Comparison of ENCODE assay signal across 8 cellular contexts in the genomic region with DNA sequence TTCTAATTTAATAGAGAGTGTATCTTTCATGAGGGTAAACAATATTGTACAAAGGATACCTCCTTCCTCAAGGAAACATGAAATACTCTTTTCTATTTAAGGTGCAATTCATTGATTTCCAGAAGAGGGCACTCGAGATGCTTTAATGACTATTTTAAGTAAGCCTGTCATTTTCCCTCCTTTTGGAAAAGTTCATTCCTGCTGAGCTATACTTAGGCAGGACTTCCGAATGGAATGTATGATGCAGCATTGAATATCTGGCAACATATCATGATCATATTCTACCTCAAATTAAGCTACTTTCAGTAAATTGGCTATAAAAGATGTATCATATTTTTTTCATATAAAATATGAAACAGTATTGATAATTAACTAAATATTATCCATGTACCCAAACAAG. TPM values are rescaled to one million over a fixed set of nuclear protein-coding genes. Genes with fewer than 3 reads are reported as not detected.
DNase-seq lines count a peak whose midpoint lies in the region; ATAC-seq and TF ChIP-seq lines count a peak whose summit lies in the region.

No MANE protein-coding gene starts in this region.

- peak; percentile 51 for TF ChIP-seq CTCF in brain microvascular endothelial cell (IDR thresholded peaks at IDR 0.05; ENCODE audit: low read depth, low read length, missing control alignments)
- peak; percentile 61 to 77 (median 68) for TF ChIP-seq CTCF in uterus (IDR thresholded peaks at IDR 0.05)

- no peaks in the 10 kb centered on the region for H3K9me3 ChIP-seq in uterus

- no peak overlapping the region for H3K27ac ChIP-seq in brain microvascular endothelial cell
- no peak overlapping the region for H3K27ac ChIP-seq in uterus

- H3K27me3 ChIP-seq in brain microvascular endothelial cell (replicated peaks) (no peaks in the 10 kb centered on the region), uterus (no peaks in the 10 kb centered on the region)

- no peaks in the 10 kb centered on the region for H3K4me1 ChIP-seq in uterus

- intact Hi-C loops in uterus (cut with DNase I; ENCODE audit: low total_unique reads) = loop anchor here (10.0 kb wide), 1 partner anchor 217 kb away; no protein-coding TSS in a partner anchor

- TF ChIP-seq POLR2A in uterus (IDR thresholded peaks at IDR 0.05) = no peak

- H3K4me3 ChIP-seq in brain microvascular endothelial cell (ENCODE audit: low read depth, low read length) (no peak overlapping the region), uterus (no peak overlapping the region)

- DNase-seq in NOMO-1 treated with DMSO at 0.1 percent for 48 hours (lab: John Stamatoyannopoulos, UW; ENCODE audit: unreplicated experiment) (peak; percentile 17), NOMO-1 treated with dmso at 0.1 percent for 144 hours (lab: John Stamatoyannopoulos, UW; ENCODE audit: unreplicated experiment) (no peak), NCI-H345 treated with DMSO at 0.1 percent for 48 hours (lab: John Stamatoyannopoulos, UW; ENCODE audit: unreplicated experiment) (peak; percentile 41), brain microvascular endothelial cell (peak; percentile 18), kidney glomerular epithelial cell (lab: John Stamatoyannopoulos, UW) (peak; percentile 41), uterus (no peak)
- DNase-seq in activated T-cell treated with anti-CD3 and anti-CD28 coated beads, Interleukin-2, amount 50 U/mL, for 48 hours = no peak

- H3K36me3 ChIP-seq in brain microvascular endothelial cell (replicated peaks) (peaks cover 49% of the 10 kb centered on the region), uterus (no peaks in the 10 kb centered on the region)

- in situ Hi-C loops in brain microvascular endothelial cell (cut with HindIII; ENCODE audit: low pct_ligation_motif_present, low sequenced_read_pairs) = no loop called here

- ATAC-seq in GM18517 (IDR thresholded peaks at IDR 0.05; ENCODE audit: unreplicated experiment) = no peak

RNA-seq across cellular contexts. Expression of gene DST, which starts 5.0 kb away (rescaled TPM):
- 100 to 1,000 TPM; 307 to 809 (median 516) TPM for total RNA-seq in uterus

Comparison
In these comparisons a context has a peak if more than half of its experiments do, and no peak if none do; other contexts are left out.
1. DNase-seq: peak in NOMO-1 treated with DMSO at 0.1 percent for 48 hours (single experiment), NCI-H345 treated with DMSO at 0.1 percent for 48 hours (single experiment), brain microvascular endothelial cell (single experiment) and kidney glomerular epithelial cell (single experiment); none in NOMO-1 treated with dmso at 0.1 percent for 144 hours (single experiment), uterus (0 of 2) and activated T-cell treated with anti-CD3 and anti-CD28 coated beads, Interleukin-2, amount 50 U/mL, for 48 hours (0 of 2).